In the genomic region with DNA sequence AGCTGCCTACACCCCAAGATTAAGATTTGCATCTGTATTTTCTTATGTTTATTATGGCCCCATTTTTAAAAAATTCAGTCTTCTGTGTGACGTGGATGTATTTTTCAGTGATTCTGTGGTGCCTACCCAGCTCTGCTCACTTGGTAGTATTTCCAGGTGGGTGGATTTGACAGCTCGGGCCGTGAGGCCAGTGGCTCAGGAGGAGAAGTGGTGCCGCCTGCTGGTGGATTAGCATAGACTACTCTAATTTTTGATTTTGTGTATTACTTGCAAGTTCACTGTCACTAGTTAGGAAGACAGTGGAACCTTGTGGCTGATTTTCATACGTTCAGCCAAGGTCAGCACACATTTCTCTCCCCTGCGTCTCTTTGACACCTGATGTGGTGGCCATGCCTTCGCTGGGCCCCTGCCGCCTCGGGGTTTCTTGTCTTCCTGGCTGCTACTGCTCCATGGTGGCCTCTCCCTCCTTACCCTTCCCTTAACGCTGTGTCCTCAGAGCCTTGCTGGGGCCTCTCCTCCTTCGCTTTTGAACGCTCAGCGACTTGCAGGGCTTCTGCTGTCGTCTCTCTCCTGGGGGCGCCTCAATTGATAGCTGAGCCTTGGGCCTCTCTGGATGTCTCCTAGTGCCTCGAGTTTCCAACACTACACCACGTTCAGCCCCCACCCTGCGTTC, we compare ENCODE assay signal across 1 cellular context.
TF ChIP-seq lines count a peak whose summit lies in the region.

No MANE protein-coding gene starts in this region.

TF ChIP-seq in WTC11, 78 proteins besides CTCF, POLR2A, EP300 and RAD21 (continued from another document):
- TF ChIP-seq, protein P1, sequence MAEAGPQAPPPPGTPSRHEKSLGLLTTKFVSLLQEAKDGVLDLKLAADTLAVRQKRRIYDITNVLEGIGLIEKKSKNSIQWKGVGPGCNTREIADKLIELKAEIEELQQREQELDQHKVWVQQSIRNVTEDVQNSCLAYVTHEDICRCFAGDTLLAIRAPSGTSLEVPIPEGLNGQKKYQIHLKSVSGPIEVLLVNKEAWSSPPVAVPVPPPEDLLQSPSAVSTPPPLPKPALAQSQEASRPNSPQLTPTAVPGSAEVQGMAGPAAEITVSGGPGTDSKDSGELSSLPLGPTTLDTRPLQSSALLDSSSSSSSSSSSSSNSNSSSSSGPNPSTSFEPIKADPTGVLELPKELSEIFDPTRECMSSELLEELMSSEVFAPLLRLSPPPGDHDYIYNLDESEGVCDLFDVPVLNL (CRISPR knock-in tag; IDR thresholded peaks at IDR 0.05; ENCODE audit: borderline replicate concordance, low read depth), result no peak
- TF ChIP-seq CREB1 (CRISPR knock-in tag; IDR thresholded peaks at IDR 0.05), result no peak
